1 cellular context compared by ENCODE assay signal in the genomic region with DNA sequence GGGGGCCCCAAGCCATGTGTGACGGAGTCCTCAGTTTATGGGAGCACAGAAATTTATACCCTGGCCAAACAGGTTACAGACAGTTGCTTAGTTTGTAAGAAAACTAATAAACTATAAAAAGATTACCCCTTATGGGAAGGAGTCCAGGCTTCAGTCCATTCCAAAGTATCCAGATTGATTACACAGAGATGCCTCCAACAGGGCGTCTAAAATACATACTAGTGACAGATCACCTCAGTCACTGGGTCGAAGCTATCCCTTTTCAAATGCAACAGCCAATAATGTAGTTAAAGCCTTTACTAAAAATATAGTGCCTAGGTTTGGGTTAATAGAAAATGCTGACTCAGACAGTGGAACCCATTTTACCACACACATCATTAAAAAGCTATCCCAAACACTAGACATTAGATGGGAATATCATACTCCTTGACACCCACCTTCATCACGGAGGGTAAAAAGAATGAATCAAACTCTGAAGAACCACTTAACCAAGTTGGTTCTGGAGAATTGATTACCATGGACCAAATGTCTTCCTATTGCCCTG.
TF ChIP-seq lines count a peak whose summit lies in the region.

No MANE protein-coding gene starts in this region.

TF ChIP-seq in GM23338, 12 proteins besides CTCF, POLR2A, EP300 and RAD21 (continued from another document):
- TF ChIP-seq, protein P1, sequence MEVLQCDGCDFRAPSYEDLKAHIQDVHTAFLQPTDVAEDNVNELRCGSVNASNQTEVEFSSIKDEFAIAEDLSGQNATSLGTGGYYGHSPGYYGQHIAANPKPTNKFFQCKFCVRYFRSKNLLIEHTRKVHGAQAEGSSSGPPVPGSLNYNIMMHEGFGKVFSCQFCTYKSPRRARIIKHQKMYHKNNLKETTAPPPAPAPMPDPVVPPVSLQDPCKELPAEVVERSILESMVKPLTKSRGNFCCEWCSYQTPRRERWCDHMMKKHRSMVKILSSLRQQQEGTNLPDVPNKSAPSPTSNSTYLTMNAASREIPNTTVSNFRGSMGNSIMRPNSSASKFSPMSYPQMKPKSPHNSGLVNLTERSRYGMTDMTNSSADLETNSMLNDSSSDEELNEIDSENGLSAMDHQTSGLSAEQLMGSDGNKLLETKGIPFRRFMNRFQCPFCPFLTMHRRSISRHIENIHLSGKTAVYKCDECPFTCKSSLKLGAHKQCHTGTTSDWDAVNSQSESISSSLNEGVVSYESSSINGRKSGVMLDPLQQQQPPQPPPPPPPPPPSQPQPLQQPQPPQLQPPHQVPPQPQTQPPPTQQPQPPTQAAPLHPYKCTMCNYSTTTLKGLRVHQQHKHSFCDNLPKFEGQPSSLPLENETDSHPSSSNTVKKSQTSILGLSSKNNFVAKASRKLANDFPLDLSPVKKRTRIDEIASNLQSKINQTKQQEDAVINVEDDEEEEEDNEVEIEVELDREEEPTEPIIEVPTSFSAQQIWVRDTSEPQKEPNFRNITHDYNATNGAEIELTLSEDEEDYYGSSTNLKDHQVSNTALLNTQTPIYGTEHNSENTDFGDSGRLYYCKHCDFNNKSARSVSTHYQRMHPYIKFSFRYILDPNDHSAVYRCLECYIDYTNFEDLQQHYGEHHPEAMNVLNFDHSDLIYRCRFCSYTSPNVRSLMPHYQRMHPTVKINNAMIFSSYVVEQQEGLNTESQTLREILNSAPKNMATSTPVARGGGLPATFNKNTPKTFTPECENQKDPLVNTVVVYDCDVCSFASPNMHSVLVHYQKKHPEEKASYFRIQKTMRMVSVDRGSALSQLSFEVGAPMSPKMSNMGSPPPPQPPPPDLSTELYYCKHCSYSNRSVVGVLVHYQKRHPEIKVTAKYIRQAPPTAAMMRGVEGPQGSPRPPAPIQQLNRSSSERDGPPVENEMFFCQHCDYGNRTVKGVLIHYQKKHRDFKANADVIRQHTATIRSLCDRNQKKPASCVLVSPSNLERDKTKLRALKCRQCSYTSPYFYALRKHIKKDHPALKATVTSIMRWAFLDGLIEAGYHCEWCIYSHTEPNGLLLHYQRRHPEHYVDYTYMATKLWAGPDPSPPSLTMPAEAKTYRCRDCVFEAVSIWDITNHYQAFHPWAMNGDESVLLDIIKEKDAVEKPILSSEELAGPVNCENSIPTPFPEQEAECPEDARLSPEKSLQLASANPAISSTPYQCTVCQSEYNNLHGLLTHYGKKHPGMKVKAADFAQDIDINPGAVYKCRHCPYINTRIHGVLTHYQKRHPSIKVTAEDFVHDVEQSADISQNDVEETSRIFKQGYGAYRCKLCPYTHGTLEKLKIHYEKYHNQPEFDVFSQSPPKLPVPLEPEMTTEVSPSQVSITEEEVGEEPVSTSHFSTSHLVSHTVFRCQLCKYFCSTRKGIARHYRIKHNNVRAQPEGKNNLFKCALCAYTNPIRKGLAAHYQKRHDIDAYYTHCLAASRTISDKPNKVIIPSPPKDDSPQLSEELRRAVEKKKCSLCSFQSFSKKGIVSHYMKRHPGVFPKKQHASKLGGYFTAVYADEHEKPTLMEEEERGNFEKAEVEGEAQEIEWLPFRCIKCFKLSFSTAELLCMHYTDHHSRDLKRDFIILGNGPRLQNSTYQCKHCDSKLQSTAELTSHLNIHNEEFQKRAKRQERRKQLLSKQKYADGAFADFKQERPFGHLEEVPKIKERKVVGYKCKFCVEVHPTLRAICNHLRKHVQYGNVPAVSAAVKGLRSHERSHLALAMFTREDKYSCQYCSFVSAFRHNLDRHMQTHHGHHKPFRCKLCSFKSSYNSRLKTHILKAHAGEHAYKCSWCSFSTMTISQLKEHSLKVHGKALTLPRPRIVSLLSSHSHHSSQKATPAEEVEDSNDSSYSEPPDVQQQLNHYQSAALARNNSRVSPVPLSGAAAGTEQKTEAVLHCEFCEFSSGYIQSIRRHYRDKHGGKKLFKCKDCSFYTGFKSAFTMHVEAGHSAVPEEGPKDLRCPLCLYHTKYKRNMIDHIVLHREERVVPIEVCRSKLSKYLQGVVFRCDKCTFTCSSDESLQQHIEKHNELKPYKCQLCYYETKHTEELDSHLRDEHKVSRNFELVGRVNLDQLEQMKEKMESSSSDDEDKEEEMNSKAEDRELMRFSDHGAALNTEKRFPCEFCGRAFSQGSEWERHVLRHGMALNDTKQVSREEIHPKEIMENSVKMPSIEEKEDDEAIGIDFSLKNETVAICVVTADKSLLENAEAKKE (CRISPR knock-in tag; IDR thresholded peaks at IDR 0.05) = no peak
- TF ChIP-seq EZH2 (IDR thresholded peaks at IDR 0.05; ENCODE audit: low read depth, unreplicated experiment) (no peak), ZNF331 (CRISPR knock-in tag; IDR thresholded peaks at IDR 0.05; ENCODE audit: low read depth) (no peak), POLR2AphosphoS5 (IDR thresholded peaks at IDR 0.05; ENCODE audit: low read depth) (no peak), CREB1 (CRISPR knock-in tag; IDR thresholded peaks at IDR 0.05; ENCODE audit: low read depth) (no peak), EZH2phosphoT487 (IDR thresholded peaks at IDR 0.05; ENCODE audit: unreplicated experiment) (no peak), STAT1 (IDR thresholded peaks at IDR 0.05; ENCODE audit: unreplicated experiment) (no peak), NANOG (IDR thresholded peaks at IDR 0.05; ENCODE audit: borderline replicate concordance) (no peak), JUNB (IDR thresholded peaks at IDR 0.05; ENCODE audit: unreplicated experiment) (no peak)
- TF ChIP-seq, protein P2, sequence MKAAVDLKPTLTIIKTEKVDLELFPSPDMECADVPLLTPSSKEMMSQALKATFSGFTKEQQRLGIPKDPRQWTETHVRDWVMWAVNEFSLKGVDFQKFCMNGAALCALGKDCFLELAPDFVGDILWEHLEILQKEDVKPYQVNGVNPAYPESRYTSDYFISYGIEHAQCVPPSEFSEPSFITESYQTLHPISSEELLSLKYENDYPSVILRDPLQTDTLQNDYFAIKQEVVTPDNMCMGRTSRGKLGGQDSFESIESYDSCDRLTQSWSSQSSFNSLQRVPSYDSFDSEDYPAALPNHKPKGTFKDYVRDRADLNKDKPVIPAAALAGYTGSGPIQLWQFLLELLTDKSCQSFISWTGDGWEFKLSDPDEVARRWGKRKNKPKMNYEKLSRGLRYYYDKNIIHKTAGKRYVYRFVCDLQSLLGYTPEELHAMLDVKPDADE (IDR thresholded peaks at IDR 0.05) = no peak
